Comparison of ENCODE assay signal across 11 cellular contexts in genomic region chr9:16708638-16709435, GRCh38.
DNase-seq lines count a peak whose midpoint lies in the region; ATAC-seq and TF ChIP-seq lines count a peak whose summit lies in the region.
"Had no signal": no experiment of that assay in that cellular context is flagged by ENCODE, and none has a peak within 500 bp of the region (broad histone marks: within the 10 kb centered on the region; RNA-seq: fewer than 3 reads in every experiment).

No MANE protein-coding gene starts in this region.

- no peak overlapping the region for H2BK5ac ChIP-seq in mesenchymal stem cell (ENCODE audit: low read depth, low read length, poor library complexity, severe bottlenecking)

- H3K36me3 ChIP-seq in mesenchymal stem cell (ENCODE audit: control insufficient read depth in 1 of 2, insufficient read depth in 2 of 2, low read depth in 1 of 2, low read length in 2 of 2) (peaks cover 0 to 19% of the 10 kb centered on the region in 2 experiments), uterus (no peaks in the 10 kb centered on the region)

- peak overlapping the region; percentile 17 to 18 for H2BK12ac ChIP-seq in mesenchymal stem cell (ENCODE audit: low read length in 2 of 2)

- H3K79me1 ChIP-seq in mesenchymal stem cell (replicated peaks; ENCODE audit: low read length, poor library complexity, severe bottlenecking), result peaks cover 9% of the 10 kb centered on the region

- H3K4me3 ChIP-seq in mesenchymal stem cell (ENCODE audit: insufficient read depth in 1 of 2, low read depth in 1 of 2, low read length in 2 of 2) (no peak overlapping the region), uterus (peak overlapping the region in 1 of 2 donors; percentile 4)
- H3K4me3 ChIP-seq: skin epidermis had no signal

- peak overlapping the region; percentile 35 to 54 for H3K4ac ChIP-seq in mesenchymal stem cell (ENCODE audit: low read depth in 1 of 2, low read length in 2 of 2)

- H2BK15ac ChIP-seq in mesenchymal stem cell (ENCODE audit: low read depth, poor library complexity, severe bottlenecking), result peak overlapping the region; percentile 26

- H3K27me3 ChIP-seq in mesenchymal stem cell (ENCODE audit: control insufficient read depth in 1 of 2, insufficient read depth in 1 of 2, low read length in 2 of 2) (no peaks in the 10 kb centered on the region), uterus (no peaks in the 10 kb centered on the region)
- H3K27me3 ChIP-seq: foreskin keratinocyte had no signal

- no peak for TF ChIP-seq POLR2A in uterus (IDR thresholded peaks at IDR 0.05)

- DNase-seq in NCI-H2227 (lab: John Stamatoyannopoulos, UW; ENCODE audit: unreplicated experiment), result peak; percentile 26
- peak; percentile 49 for DNase-seq in cerebellar cortex (ENCODE audit: low spot score)
- DNase-seq in mesenchymal stem cell, result peak; percentile 93
- DNase-seq in uterus, result no peak
- no peak for DNase-seq in medulla oblongata (ENCODE audit: extremely low spot score)
- DNase-seq in COR-L47 (lab: John Stamatoyannopoulos, UW), result no peak
- DNase-seq: activated CD4-positive, CD25-positive, alpha-beta regulatory T cell treated with anti-CD3 and anti-CD28 coated beads, Interleukin-2, amount 50 U/mL, for 72 hours; foreskin keratinocyte; NCI-H524 treated with DMSO at 0.1 percent for 48 hours had no signal

- H3K27ac ChIP-seq in mesenchymal stem cell (ENCODE audit: low read length, poor library complexity, severe bottlenecking) (peak overlapping the region; percentile 73), uterus (peak overlapping the region; percentile 40 to 60)
- H3K27ac ChIP-seq: foreskin keratinocyte had no signal

- H3K9ac ChIP-seq in mesenchymal stem cell (ENCODE audit: low read length), result peak overlapping the region; percentile 70

- peak overlapping the region; percentile 4 for H2AK5ac ChIP-seq in mesenchymal stem cell (ENCODE audit: low read length, severe bottlenecking)

- H4K91ac ChIP-seq in mesenchymal stem cell (ENCODE audit: low read length), result no peak overlapping the region

- H3K18ac ChIP-seq in mesenchymal stem cell (ENCODE audit: low read depth in 1 of 2, low read length in 2 of 2), result peak overlapping the region; percentile 25 to 77

- H3K9me3 ChIP-seq in mesenchymal stem cell (ENCODE audit: control insufficient read depth, low read length), result no peaks in the 10 kb centered on the region
- no peaks in the 10 kb centered on the region for H3K9me3 ChIP-seq in uterus

- intact Hi-C loops in uterus (cut with DNase I; ENCODE audit: low total_unique reads), result no loop called here

- no peak overlapping the region for H3K4me2 ChIP-seq in mesenchymal stem cell (ENCODE audit: low read length, poor library complexity, severe bottlenecking)

- H2AFZ ChIP-seq in mesenchymal stem cell (ENCODE audit: low read depth, low read length), result no peak overlapping the region

- 16% methylated on average over 13 of the region's 14 CpGs for WGBS in mesenchymal stem cell

- TF ChIP-seq CTCF in uterus (IDR thresholded peaks at IDR 0.05), result no peak

- H3K14ac ChIP-seq in mesenchymal stem cell (ENCODE audit: low read length in 2 of 2), result no peak overlapping the region

- H3K4me1 ChIP-seq in mesenchymal stem cell (ENCODE audit: control insufficient read depth, insufficient read depth, low read depth, low read length) (peaks cover 13% of the 10 kb centered on the region), uterus (peaks cover 0 to 5% of the 10 kb centered on the region in 2 donors)

- peak overlapping the region; percentile 67 for H2BK120ac ChIP-seq in mesenchymal stem cell (ENCODE audit: low read depth, low read length)

- ATAC-seq in GM18511 (IDR thresholded peaks at IDR 0.05; ENCODE audit: unreplicated experiment), result no peak
- ATAC-seq: foreskin keratinocyte had no signal

- H4K8ac ChIP-seq in mesenchymal stem cell (ENCODE audit: low read length), result peak overlapping the region; percentile 55

- no peak overlapping the region for H3K23ac ChIP-seq in mesenchymal stem cell (ENCODE audit: low read length in 2 of 2)

Comparison
In these comparisons a context has a peak if more than half of its experiments do, and no peak if none do; other contexts are left out.
1. DNase-seq: peak in NCI-H2227 (single experiment), cerebellar cortex (single experiment) and mesenchymal stem cell (single experiment); none in uterus (0 of 2), medulla oblongata (single experiment) and COR-L47 (single experiment).